ENCODE assay signal across 8 cellular contexts in the genomic region with DNA sequence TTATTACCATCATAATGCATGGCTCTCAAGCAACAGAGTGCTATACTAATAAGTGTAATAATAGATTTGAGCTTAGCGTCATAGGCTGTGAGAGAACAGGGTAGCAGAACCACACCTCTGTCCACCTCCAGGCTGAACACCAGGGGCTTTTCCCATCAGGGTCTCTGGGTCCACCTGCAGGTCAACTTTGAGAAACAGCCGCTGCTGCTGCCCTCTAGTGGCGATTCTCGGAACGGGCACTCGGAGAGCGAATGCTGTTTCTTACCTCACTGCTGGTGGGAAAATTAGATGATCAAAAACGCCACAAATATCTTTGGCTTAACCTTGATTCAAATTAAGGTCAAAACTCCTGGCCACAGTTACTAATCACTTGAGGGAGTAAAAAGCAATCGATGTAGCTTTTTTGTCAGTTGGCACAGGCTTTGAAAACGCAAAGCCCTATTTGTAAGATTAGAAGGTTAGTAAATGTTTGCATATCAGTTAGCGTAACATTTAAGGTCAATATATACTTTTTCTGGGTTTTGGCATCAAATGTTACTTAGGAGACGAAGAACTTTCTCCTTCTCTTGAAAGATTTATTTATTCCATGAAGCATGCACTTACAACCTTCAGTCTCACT.
A peak's percentile ranks its signal among the peaks of the same experiment; 100 is the strongest.
DNase-seq lines count a peak whose midpoint lies in the region; ATAC-seq and TF ChIP-seq lines count a peak whose summit lies in the region.

No MANE protein-coding gene starts in this region.

- H3K79me2 ChIP-seq in OCI-LY3 (ENCODE audit: low read length) = no peaks in the 10 kb centered on the region

- H2AFZ ChIP-seq in OCI-LY3 (ENCODE audit: low read depth, low read length) = no peak overlapping the region

- no peaks in the 10 kb centered on the region for H4K20me1 ChIP-seq in OCI-LY3 (ENCODE audit: insufficient read depth, low read length)

- no peaks in the 10 kb centered on the region for H3K9me3 ChIP-seq in OCI-LY3 (ENCODE audit: insufficient read depth, low read length)

- H3K9me3 Mint-ChIP-seq in glutamatergic neuron (ENCODE audit: unreplicated experiment) = peaks cover 4% of the 10 kb centered on the region

- 0 out of 2 replicates have a peak, but pooled peaks cover 4% of the 10 kb centered on the region for H3K27me3 ChIP-seq in OCI-LY3 (ENCODE audit: low read depth, low read length)

- ATAC-seq in HG02840 (IDR thresholded peaks at IDR 0.05; ENCODE audit: low FRiP score, unreplicated experiment) = peak; percentile 65

- H3K9ac ChIP-seq in OCI-LY3 (ENCODE audit: low read length) = no peak overlapping the region

- no peak overlapping the region for H3K27ac ChIP-seq in OCI-LY3 (ENCODE audit: low read length)

- peaks cover 2% of the 10 kb centered on the region for H3K27me3 Mint-ChIP-seq in glutamatergic neuron (ENCODE audit: unreplicated experiment)

- H3K4me3 Mint-ChIP-seq in glutamatergic neuron (ENCODE audit: unreplicated experiment) = no peak overlapping the region

- H3K4me1 ChIP-seq in OCI-LY3 (ENCODE audit: low read length) = no peaks in the 10 kb centered on the region

- DNase-seq in NCI-H2227 (lab: John Stamatoyannopoulos, UW; ENCODE audit: unreplicated experiment) (peak; percentile 31), NCI-H2227 treated with DMSO at 0.1 percent for 48 hours (lab: John Stamatoyannopoulos, UW) (no peak), activated T-helper 1 cell treated with Interleukin-2 at 50 U/mL for 16 hours (ENCODE audit: low read depth) (peak; percentile 15), glutamatergic neuron (peak; percentile 86), retinal pigment epithelial cell (ENCODE audit: low read depth) (no peak), GF-D8 (lab: John Stamatoyannopoulos, UW) (no peak)

- H3K36me3 ChIP-seq in OCI-LY3 (replicated peaks; ENCODE audit: low read depth, low read length) = no peaks in the 10 kb centered on the region

- H3K4me1 Mint-ChIP-seq in glutamatergic neuron (ENCODE audit: low read depth, unreplicated experiment) = no peaks in the 10 kb centered on the region

- H3K36me3 Mint-ChIP-seq in glutamatergic neuron (ENCODE audit: unreplicated experiment) = peaks cover 3% of the 10 kb centered on the region

- H3K4me2 ChIP-seq in OCI-LY3 (ENCODE audit: low read length) = no peak overlapping the region

- TF ChIP-seq CTCF in OCI-LY3 (IDR thresholded peaks at IDR 0.05; ENCODE audit: low read depth, low read length) (peak; percentile 96), glutamatergic neuron (IDR thresholded peaks at IDR 0.05; ENCODE audit: partially characterized antibody, unreplicated experiment) (peak; percentile 91), retinal pigment epithelial cell (conservative IDR thresholded peaks at IDR 0.05; ENCODE audit: low read depth, low read length) (peak; percentile 89)

- H3K4me3 ChIP-seq in OCI-LY3 (ENCODE audit: low read length) (no peak overlapping the region), retinal pigment epithelial cell (ENCODE audit: low read length) (no peak overlapping the region)

- no peak overlapping the region for H3K27ac Mint-ChIP-seq in glutamatergic neuron (ENCODE audit: unreplicated experiment)

Comparison
In these comparisons a context has a peak if more than half of its experiments do, and no peak if none do; other contexts are left out.
1. DNase-seq: peak in NCI-H2227 (single experiment), activated T-helper 1 cell treated with Interleukin-2 at 50 U/mL for 16 hours (single experiment) and glutamatergic neuron (single experiment); none in NCI-H2227 treated with DMSO at 0.1 percent for 48 hours (single experiment), retinal pigment epithelial cell (single experiment) and GF-D8 (single experiment).
2. Peak in every context shown above with its lines, with median percentiles within 50 percentile points of each other: CTCF ChIP-seq.